In the genomic region with DNA sequence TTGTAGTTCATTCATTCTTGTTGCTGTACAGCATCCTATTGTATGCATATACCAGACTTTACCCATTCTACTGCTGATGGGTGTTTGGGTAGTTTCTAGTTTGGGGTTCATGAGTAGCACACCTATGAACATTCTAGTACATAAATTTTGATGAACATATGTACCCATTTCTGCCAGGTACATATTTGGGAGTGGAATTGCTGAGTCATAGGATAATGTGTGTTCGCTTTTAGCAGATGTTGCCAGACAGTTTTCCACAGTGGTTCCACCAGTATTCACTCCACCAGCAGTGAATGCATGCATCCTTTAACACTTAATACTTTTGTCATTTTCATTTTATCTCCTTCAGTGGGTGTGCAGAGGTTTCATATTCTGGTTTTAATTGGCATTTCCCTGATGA, we compare ENCODE assay signal across 24 cellular contexts. TPM values are rescaled to one million over a fixed set of nuclear protein-coding genes. Genes with fewer than 3 reads are reported as not detected.
"Had no signal": no experiment of that assay in that cellular context is flagged by ENCODE, and none has a peak within 500 bp of the region (broad histone marks: within the 10 kb centered on the region; RNA-seq: fewer than 3 reads in every experiment).

No MANE protein-coding gene starts in this region.

- H3K27ac ChIP-seq: colonic mucosa, epithelial cell of prostate, esophagus squamous epithelium, gastrocnemius medialis, heart right ventricle, left lung, lower lobe of right lung had no signal

- ATAC-seq: effector memory CD8-positive, alpha-beta T cell; esophagus mucosa; gastrocnemius medialis; heart right ventricle; left cardiac atrium; left lung; left ventricle myocardium superior; lower lobe of right lung; mucosa of descending colon had no signal

- H3K36me3 ChIP-seq: colonic mucosa, esophagus squamous epithelium, gastrocnemius medialis, heart right ventricle, left lung, lower lobe of right lung had no signal

- FAIRE-seq: endometrium, islet of Langerhans, keratinocyte had no signal

- H3K9me3 ChIP-seq: colonic mucosa, esophagus squamous epithelium, gastrocnemius medialis, heart right ventricle, lower lobe of right lung, mucosa of descending colon had no signal

- DNase-seq: colonic mucosa; cortex of kidney; effector CD8-positive, alpha-beta T cell; effector memory CD8-positive, alpha-beta T cell; erythroblast; esophagus squamous epithelium; foreskin fibroblast; foreskin melanocyte; gastrocnemius medialis; glutamatergic neuron; heart right ventricle; hippocampal formation; left cardiac atrium; left lung; left ventricle myocardium superior; lower lobe of right lung; mesenchymal stem cell; mucosa of descending colon; naive B cell had no signal

- H3K4me3 ChIP-seq: colonic mucosa, esophagus squamous epithelium, gastrocnemius medialis, heart right ventricle, left lung, lower lobe of right lung, mucosa of descending colon had no signal

RNA-seq across cellular contexts. Expression of gene SCN5A, which starts 3.4 kb away (rescaled TPM):
- total RNA-seq: esophagus mucosa had no signal
